In the genomic region with DNA sequence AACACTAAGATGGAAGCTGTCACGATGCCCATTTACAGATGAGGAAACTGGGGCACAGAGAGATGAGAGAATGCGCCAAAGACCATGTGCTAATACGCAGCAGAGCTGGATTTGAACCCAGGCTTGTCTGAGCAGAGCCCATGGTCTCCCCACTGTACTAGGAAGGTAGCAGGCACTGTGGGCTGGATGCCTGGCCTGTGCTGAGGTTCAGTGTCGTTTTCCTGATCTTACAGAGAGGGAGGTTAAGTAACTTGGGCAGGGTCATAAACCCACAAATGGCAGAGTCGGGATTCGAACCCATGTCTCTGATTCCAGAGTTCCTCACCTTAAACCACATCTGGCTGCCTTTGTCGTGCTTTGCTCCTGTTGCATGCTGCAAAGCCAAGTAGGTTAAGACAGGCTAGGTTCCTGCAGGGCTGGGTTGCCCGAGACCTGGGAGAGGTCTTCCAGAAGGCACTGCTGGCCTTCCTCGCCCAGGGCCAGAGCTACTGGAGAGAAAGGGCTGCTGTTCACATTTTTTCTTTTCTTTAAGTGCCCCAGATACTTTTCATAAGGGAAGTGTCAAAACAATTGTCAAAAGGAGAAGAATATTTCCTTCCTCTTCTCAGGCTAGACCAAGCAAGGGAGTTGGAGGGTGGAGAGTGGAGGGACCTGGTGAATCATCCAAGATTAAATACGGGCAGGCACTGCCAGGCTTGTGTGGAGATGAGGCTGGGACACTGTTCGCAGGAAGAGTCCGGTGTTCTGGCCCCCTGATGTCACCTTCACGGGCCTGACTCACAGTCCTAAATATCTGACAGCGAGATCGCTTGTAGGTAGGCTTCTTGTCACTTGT, we compare ENCODE assay signal across 9 cellular contexts. TPM values are rescaled to one million over a fixed set of nuclear protein-coding genes. Genes with fewer than 3 reads are reported as not detected.
DNase-seq lines count a peak whose midpoint lies in the region; ATAC-seq and TF ChIP-seq lines count a peak whose summit lies in the region.
"Had no signal": no experiment of that assay in that cellular context is flagged by ENCODE, and none has a peak within 500 bp of the region (broad histone marks: within the 10 kb centered on the region; RNA-seq: fewer than 3 reads in every experiment).

No MANE protein-coding gene starts in this region.

- ATAC-seq in left colon: peak; percentile 50
- no peak for ATAC-seq in GM19397 (IDR thresholded peaks at IDR 0.05; ENCODE audit: unreplicated experiment)
- ATAC-seq in GM18868 (IDR thresholded peaks at IDR 0.05; ENCODE audit: unreplicated experiment): no peak
- no peak for ATAC-seq in effector memory CD8-positive, alpha-beta T cell (replicated peaks)

- peak overlapping the region; percentile 42 for H3K27ac ChIP-seq in thymus (ENCODE audit: low read depth)

- peak overlapping the region; percentile 88 to 98 (median 92) for H3K27ac Mint-ChIP-seq in IgD-negative memory B cell
- peak overlapping the region in 1 of 2 donors; percentile 35 for H3K27ac Mint-ChIP-seq in effector memory CD8-positive, alpha-beta T cell
- H3K27ac Mint-ChIP-seq: activated naive CD8-positive, alpha-beta T cell treated with anti-CD3 and anti-CD28 coated beads, Interleukin-2, amount 10 ng/mL, durations not matched to agents 7 days and 5 days had no signal

- H3K36me3 Mint-ChIP-seq in IgD-negative memory B cell: peaks cover 3% of the 10 kb centered on the region
- peaks cover 10% of the 10 kb centered on the region for H3K36me3 Mint-ChIP-seq in effector memory CD8-positive, alpha-beta T cell (ENCODE audit: insufficient read depth)

- H3K4me1 ChIP-seq in thymus (ENCODE audit: control insufficient read depth, insufficient read depth, low read length): no peaks in the 10 kb centered on the region

- peaks cover 0 to 1% (median 0%) of the 10 kb centered on the region in 3 donors for H3K9me3 Mint-ChIP-seq in IgD-negative memory B cell
- H3K9me3 Mint-ChIP-seq in effector memory CD8-positive, alpha-beta T cell: no peaks in the 10 kb centered on the region
- H3K9me3 Mint-ChIP-seq: activated naive CD8-positive, alpha-beta T cell treated with anti-CD3 and anti-CD28 coated beads, Interleukin-2, amount 10 ng/mL, durations not matched to agents 7 days and 5 days had no signal

- TF ChIP-seq CTCF in astrocyte of the cerebellum (IDR thresholded peaks at IDR 0.05; ENCODE audit: low read depth, low read length, missing control alignments): no peak

- DNase-seq in ACHN: peak; percentile 64
- DNase-seq in astrocyte of the cerebellum (ENCODE audit: low read depth): no peak
- peak in 1 of 2 donors; percentile 67 for DNase-seq in left colon
- no peak for DNase-seq in effector memory CD8-positive, alpha-beta T cell
- DNase-seq: activated naive CD8-positive, alpha-beta T cell treated with anti-CD3 and anti-CD28 coated beads, Interleukin-2, amount 10 ng/mL, durations not matched to agents 7 days and 5 days had no signal

- in situ Hi-C loops in ACHN (cut with HindIII; ENCODE audit: low pct_ligation_motif_present, low pct_unique_long_range_greater_than_20kb, low sequenced_read_pairs): no loop called here
- in situ Hi-C loops in astrocyte of the cerebellum (cut with HindIII; ENCODE audit: low sequenced_read_pairs): no loop called here

- H3K4me3 ChIP-seq in astrocyte of the cerebellum (ENCODE audit: low read depth, low read length) (peak overlapping the region; percentile 28), thymus (ENCODE audit: low read length) (no peak overlapping the region)

- intact Hi-C loops in left colon (cut with DNase I, micrococcal nuclease): no loop called here

- H3K9me3 ChIP-seq in thymus (ENCODE audit: control insufficient read depth): no peaks in the 10 kb centered on the region

- H3K27me3 ChIP-seq in thymus (ENCODE audit: control insufficient read depth, insufficient read depth): peaks cover 37% of the 10 kb centered on the region

- no peaks in the 10 kb centered on the region for H3K36me3 ChIP-seq in thymus (ENCODE audit: control insufficient read depth, insufficient read depth)

- 54% methylated on average over 15 of the region's 15 CpGs for WGBS in thymus

- peaks cover 37 to 60% (median 52%) of the 10 kb centered on the region in 3 donors for H3K4me1 Mint-ChIP-seq in IgD-negative memory B cell
- H3K4me1 Mint-ChIP-seq in effector memory CD8-positive, alpha-beta T cell (ENCODE audit: low read depth in 2 of 2): peaks cover 40 to 41% of the 10 kb centered on the region in 2 donors

- peak overlapping the region; percentile 93 to 98 (median 96) for H3K4me3 Mint-ChIP-seq in IgD-negative memory B cell
- peak overlapping the region in 1 of 2 donors; percentile 6 for H3K4me3 Mint-ChIP-seq in effector memory CD8-positive, alpha-beta T cell
- H3K4me3 Mint-ChIP-seq: activated naive CD8-positive, alpha-beta T cell treated with anti-CD3 and anti-CD28 coated beads, Interleukin-2, amount 10 ng/mL, durations not matched to agents 7 days and 5 days had no signal

- peaks cover 2% of the 10 kb centered on the region for H3K27me3 Mint-ChIP-seq in IgD-negative memory B cell
- no peaks in the 10 kb centered on the region for H3K27me3 Mint-ChIP-seq in effector memory CD8-positive, alpha-beta T cell

RNA-seq across cellular contexts. Expression of a gene that starts 3.2 kb away (rescaled TPM):
- 76.2 TPM for polyA plus RNA-seq in IgD-negative memory B cell
- total RNA-seq in left colon: 10 to 100 TPM; 50.7 to 77.7 TPM
- 8.3 TPM for polyA plus RNA-seq in thymus
